2 cellular contexts compared by ENCODE assay signal in the genomic region with DNA sequence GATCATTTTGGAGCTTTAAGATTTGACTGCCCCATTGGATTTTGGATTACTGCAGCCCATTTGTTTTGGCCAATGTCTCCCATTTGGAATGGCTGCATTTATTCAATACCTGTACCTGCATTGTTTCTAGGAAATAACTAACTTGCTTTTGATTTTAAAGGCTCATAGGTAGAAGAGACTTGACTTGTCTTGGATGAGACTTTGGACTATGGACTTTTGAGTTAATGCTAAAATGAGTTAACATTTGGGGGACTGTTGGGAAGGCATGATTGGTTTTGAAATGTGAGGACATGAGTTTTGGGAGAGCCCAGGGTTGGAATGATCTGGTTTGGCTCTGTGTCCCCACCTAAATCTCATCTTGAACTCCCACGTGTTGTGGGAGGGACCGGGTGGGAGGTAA. TPM values are rescaled to one million over a fixed set of nuclear protein-coding genes. Genes with fewer than 3 reads are reported as not detected.
"Had no signal": no experiment of that assay in that cellular context is flagged by ENCODE, and none has a peak within 500 bp of the region (broad histone marks: within the 10 kb centered on the region; RNA-seq: fewer than 3 reads in every experiment).

No MANE protein-coding gene starts in this region.

RNA-seq across cellular contexts. Expression of a gene that starts 45.1 kb away (rescaled TPM):
- total RNA-seq: G401 had no signal
- polyA plus RNA-seq: GM12878 had no signal
